30 cellular contexts compared by ENCODE assay signal in genomic region chr6:166459272-166459671, GRCh38.
"Had no signal": no experiment of that assay in that cellular context is flagged by ENCODE, and none has a peak within 500 bp of the region (broad histone marks: within the 10 kb centered on the region; RNA-seq: fewer than 3 reads in every experiment).

No MANE protein-coding gene starts in this region.

- H3K9me3 ChIP-seq: ovary, psoas muscle, suprapubic skin, testis, tibial artery, transverse colon, upper lobe of right lung, uterus had no signal

- H3K27me3 ChIP-seq: neural progenitor cell, ovary, spleen, suprapubic skin, testis, tibial artery, transverse colon, upper lobe of right lung, uterus had no signal

- H3K9me3 Mint-ChIP-seq: natural killer cell; stimulated activated memory B cell treated with anti-CD40 and anti-IgM and Interleukin-4, amounts not matched to agents 10 μg/mL and 1 μg/mL and 100 μg/mL, for 72 hours; type B pancreatic cell had no signal

- ATAC-seq: natural killer cell; psoas muscle; right cardiac atrium; sciatic nerve; stimulated activated memory B cell treated with anti-CD40 and anti-IgM and Interleukin-4, amounts not matched to agents 10 μg/mL and 1 μg/mL and 100 μg/mL, for 72 hours; stimulated activated naive CD8-positive, alpha-beta T cell treated with anti-CD3 and anti-CD28 coated beads, Interleukin-15, amount 100 ng/mL, for 72 hours; stimulated activated naive CD8-positive, alpha-beta T cell treated with anti-CD3 and anti-CD28 coated beads, Interleukin-15, Interleukin-2, amounts not matched to agents 100 U/mL and 50 U/mL, for 24 hours; upper lobe of right lung had no signal

- H3K36me3 Mint-ChIP-seq: natural killer cell had no signal

- H3K4me2 ChIP-seq: neural progenitor cell, smooth muscle cell had no signal

- H3K27me3 Mint-ChIP-seq: progenitor cell of endocrine pancreas; stimulated activated memory B cell treated with anti-CD40 and anti-IgM and Interleukin-4, amounts not matched to agents 10 μg/mL and 1 μg/mL and 100 μg/mL, for 72 hours; stimulated activated naive CD8-positive, alpha-beta T cell treated with anti-CD3 and anti-CD28 coated beads, Interleukin-15, amount 100 ng/mL, for 72 hours; type B pancreatic cell had no signal

- H3K4me1 ChIP-seq: neural progenitor cell, psoas muscle, testis, transverse colon, uterus had no signal

- H3K79me2 ChIP-seq: parathyroid adenoma had no signal

- H3K4me3 Mint-ChIP-seq: natural killer cell; nephron; neural progenitor cell; stimulated activated memory B cell treated with anti-CD40 and anti-IgM and Interleukin-4, amounts not matched to agents 10 μg/mL and 1 μg/mL and 100 μg/mL, for 72 hours; stimulated activated naive CD8-positive, alpha-beta T cell treated with anti-CD3 and anti-CD28 coated beads, Interleukin-15, amount 100 ng/mL, for 72 hours; type B pancreatic cell had no signal

- H3K36me3 ChIP-seq: neural progenitor cell, ovary, transverse colon, uterus had no signal

- H3K27ac Mint-ChIP-seq: natural killer cell; nephron; neural progenitor cell; progenitor cell of endocrine pancreas; stimulated activated memory B cell treated with anti-CD40 and anti-IgM and Interleukin-4, amounts not matched to agents 10 μg/mL and 1 μg/mL and 100 μg/mL, for 72 hours; stimulated activated naive CD8-positive, alpha-beta T cell treated with anti-CD3 and anti-CD28 coated beads, Interleukin-15, amount 100 ng/mL, for 72 hours; type B pancreatic cell had no signal

- H3K9ac ChIP-seq: neural progenitor cell, parathyroid adenoma had no signal

- H2AFZ ChIP-seq: neural progenitor cell, parathyroid adenoma had no signal

- H3K4me3 ChIP-seq: neural progenitor cell, ovary, psoas muscle, skin epidermis, smooth muscle cell, spleen, suprapubic skin, testis, tibial artery, transverse colon, upper lobe of right lung, uterus had no signal

- DNase-seq: natural killer cell; occipital lobe; ovary; psoas muscle; right cardiac atrium; spleen; stimulated activated CD4-positive, alpha-beta T cell treated with anti-CD3 and anti-CD28 coated beads, Interleukin-12 subunit alpha, Interleukin-12 subunit beta, amount 100 ng/mL, for 4 hours; stimulated activated CD4-positive, alpha-beta T cell treated with anti-CD3 and anti-CD28 coated beads, Interleukin-1b, Interleukin-23, amount 100 ng/mL, for 48 hours; stimulated activated CD4-positive, alpha-beta T cell treated with anti-CD3 and anti-CD28 coated beads, Interleukin-4, amount 100 ng/mL, for 1 hour; stimulated activated CD4-positive, alpha-beta T cell treated with anti-CD3 and anti-CD28 coated beads, Interleukin-4, amount 100 ng/mL, for 4 hours; stimulated activated CD8-positive, alpha-beta memory T cell treated with anti-CD3 and anti-CD28 coated beads, Interleukin-4, amount 100 ng/mL, for 48 hours; stimulated activated naive CD4-positive, alpha-beta T cell; stimulated activated naive CD8-positive, alpha-beta T cell treated with anti-CD3 and anti-CD28 coated beads, Interleukin-15, amount 100 ng/mL, for 72 hours; stimulated activated naive CD8-positive, alpha-beta T cell treated with anti-CD3 and anti-CD28 coated beads, Interleukin-15, Interleukin-2, amounts not matched to agents 100 U/mL and 50 U/mL, for 24 hours; substantia nigra; testis; tibial artery; transverse colon; upper lobe of right lung had no signal

- H3K27ac ChIP-seq: neural progenitor cell, ovary, parathyroid adenoma, psoas muscle, spleen, suprapubic skin, testis, tibial artery, transverse colon, upper lobe of right lung, uterus had no signal
